Comparison of ENCODE assay signal across 1 cellular context in the genomic region with DNA sequence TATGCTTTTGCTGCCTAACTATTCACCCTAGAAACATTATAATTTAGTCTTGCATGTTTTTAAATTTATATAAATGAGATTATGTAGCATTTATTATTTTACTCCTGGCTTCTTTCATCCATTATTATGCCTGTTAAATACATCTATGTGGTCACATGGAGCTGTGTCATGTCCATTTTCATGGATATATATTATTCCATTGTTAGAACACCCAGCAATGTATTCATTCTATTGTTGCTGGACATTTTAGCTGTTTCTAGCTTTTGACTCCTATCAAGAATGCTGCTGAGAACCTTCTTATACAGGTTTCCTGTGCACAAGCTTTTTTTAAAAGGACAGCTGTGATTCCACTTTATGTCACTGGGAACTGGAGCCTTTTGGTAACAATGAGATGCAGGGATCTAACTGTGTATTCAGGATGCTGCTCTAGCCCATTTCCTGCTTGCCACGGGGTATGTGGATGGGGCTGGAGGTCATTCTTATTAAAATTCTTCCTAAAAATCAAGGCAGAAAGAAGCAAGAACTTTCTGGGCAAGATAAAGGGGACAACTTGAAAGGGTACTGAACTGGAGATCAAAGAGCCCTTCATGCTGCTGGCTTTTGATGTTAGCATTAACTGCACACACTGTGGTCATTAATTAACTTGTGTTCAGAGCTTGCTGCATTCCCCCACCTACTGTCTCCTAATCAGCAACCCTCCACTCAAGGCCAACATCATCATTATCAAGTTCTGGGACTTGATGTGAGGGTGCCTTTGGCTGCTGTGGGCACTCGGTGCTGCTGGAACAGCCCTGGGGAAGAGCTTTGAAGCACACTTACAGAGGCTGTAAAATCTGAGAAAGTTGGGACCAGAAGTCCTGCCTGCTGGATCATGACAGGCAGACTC.
TF ChIP-seq lines count a peak whose summit lies in the region.

No MANE protein-coding gene starts in this region.

TF ChIP-seq in HepG2, 621 proteins besides CTCF, POLR2A, EP300 and RAD21 (continued from another document and continues in another):
- TF ChIP-seq, protein P1, sequence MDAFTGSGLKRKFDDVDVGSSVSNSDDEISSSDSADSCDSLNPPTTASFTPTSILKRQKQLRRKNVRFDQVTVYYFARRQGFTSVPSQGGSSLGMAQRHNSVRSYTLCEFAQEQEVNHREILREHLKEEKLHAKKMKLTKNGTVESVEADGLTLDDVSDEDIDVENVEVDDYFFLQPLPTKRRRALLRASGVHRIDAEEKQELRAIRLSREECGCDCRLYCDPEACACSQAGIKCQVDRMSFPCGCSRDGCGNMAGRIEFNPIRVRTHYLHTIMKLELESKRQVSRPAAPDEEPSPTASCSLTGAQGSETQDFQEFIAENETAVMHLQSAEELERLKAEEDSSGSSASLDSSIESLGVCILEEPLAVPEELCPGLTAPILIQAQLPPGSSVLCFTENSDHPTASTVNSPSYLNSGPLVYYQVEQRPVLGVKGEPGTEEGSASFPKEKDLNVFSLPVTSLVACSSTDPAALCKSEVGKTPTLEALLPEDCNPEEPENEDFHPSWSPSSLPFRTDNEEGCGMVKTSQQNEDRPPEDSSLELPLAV (CRISPR knock-in tag; conservative IDR thresholded peaks at IDR 0.05; ENCODE audit: low read depth) = no peak
- TF ChIP-seq, protein P2, sequence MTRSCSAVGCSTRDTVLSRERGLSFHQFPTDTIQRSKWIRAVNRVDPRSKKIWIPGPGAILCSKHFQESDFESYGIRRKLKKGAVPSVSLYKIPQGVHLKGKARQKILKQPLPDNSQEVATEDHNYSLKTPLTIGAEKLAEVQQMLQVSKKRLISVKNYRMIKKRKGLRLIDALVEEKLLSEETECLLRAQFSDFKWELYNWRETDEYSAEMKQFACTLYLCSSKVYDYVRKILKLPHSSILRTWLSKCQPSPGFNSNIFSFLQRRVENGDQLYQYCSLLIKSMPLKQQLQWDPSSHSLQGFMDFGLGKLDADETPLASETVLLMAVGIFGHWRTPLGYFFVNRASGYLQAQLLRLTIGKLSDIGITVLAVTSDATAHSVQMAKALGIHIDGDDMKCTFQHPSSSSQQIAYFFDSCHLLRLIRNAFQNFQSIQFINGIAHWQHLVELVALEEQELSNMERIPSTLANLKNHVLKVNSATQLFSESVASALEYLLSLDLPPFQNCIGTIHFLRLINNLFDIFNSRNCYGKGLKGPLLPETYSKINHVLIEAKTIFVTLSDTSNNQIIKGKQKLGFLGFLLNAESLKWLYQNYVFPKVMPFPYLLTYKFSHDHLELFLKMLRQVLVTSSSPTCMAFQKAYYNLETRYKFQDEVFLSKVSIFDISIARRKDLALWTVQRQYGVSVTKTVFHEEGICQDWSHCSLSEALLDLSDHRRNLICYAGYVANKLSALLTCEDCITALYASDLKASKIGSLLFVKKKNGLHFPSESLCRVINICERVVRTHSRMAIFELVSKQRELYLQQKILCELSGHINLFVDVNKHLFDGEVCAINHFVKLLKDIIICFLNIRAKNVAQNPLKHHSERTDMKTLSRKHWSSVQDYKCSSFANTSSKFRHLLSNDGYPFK (CRISPR knock-in tag; IDR thresholded peaks at IDR 0.05; ENCODE audit: borderline replicate concordance) = no peak
- TF ChIP-seq ONECUT2 (CRISPR knock-in tag; IDR thresholded peaks at IDR 0.05) (no peak; the same call in 1 of the 2 replicates), YEATS4 (CRISPR knock-in tag; IDR thresholded peaks at IDR 0.05; ENCODE audit: borderline replicate concordance) (peak; percentile 40; the same call in 1 of the 2 replicates), HNRNPK (IDR thresholded peaks at IDR 0.05; ENCODE audit: low read depth, low read length, poor library complexity, severe bottlenecking) (no peak), ZNF629 (CRISPR knock-in tag; conservative IDR thresholded peaks at IDR 0.05) (peak; percentile 88), TCF12 (IDR thresholded peaks at IDR 0.05) (no peak), TCF12 (CRISPR knock-in tag; IDR thresholded peaks at IDR 0.05) (peak; percentile 88; the same call in 1 of the 2 replicates), EHMT2 (IDR thresholded peaks at IDR 0.05; ENCODE audit: borderline replicate concordance, low read depth, low read length) (peak; percentile 78; the same call in 1 of the 2 replicates), ZNF772 (CRISPR knock-in tag; IDR thresholded peaks at IDR 0.05) (peak; percentile 76; the same call in 1 of the 2 replicates), SP4 (CRISPR knock-in tag; IDR thresholded peaks at IDR 0.05) (0 out of 2 replicates have a peak, but pooled peaks have one; percentile 47), KLF11 (CRISPR knock-in tag; IDR thresholded peaks at IDR 0.05) (peak; percentile 72; the same call in 1 of the 2 replicates), ZNF660 (CRISPR knock-in tag; IDR thresholded peaks at IDR 0.05; ENCODE audit: borderline replicate concordance, low read depth) (no peak), ZNF431 (CRISPR knock-in tag; IDR thresholded peaks at IDR 0.05; ENCODE audit: borderline replicate concordance, low read depth) (0 out of 2 replicates have a peak, but pooled peaks have one; percentile 69), ZNF709 (CRISPR knock-in tag; IDR thresholded peaks at IDR 0.05) (no peak), NKX3-1 (CRISPR knock-in tag; IDR thresholded peaks at IDR 0.05) (peak; percentile 65; the same call in 1 of the 2 replicates), NFKBIZ (CRISPR knock-in tag; IDR thresholded peaks at IDR 0.05) (peak; percentile 73; the same call in 1 of the 2 replicates), ZNF34 (CRISPR knock-in tag; IDR thresholded peaks at IDR 0.05; ENCODE audit: borderline replicate concordance) (0 out of 2 replicates have a peak, but pooled peaks have one; percentile 70), NCOA5 (CRISPR knock-in tag; IDR thresholded peaks at IDR 0.05) (no peak), RARA (CRISPR knock-in tag; IDR thresholded peaks at IDR 0.05) (peak; percentile 88; the same call in 1 of the 2 replicates), ZNF598 (CRISPR knock-in tag; IDR thresholded peaks at IDR 0.05; ENCODE audit: borderline replicate concordance) (0 out of 2 replicates have a peak, but pooled peaks have one; percentile 48), RCOR2 (CRISPR knock-in tag; IDR thresholded peaks at IDR 0.05) (peak; percentile 97), ZNF160 (CRISPR knock-in tag; IDR thresholded peaks at IDR 0.05) (no peak), CEBPG (CRISPR knock-in tag; IDR thresholded peaks at IDR 0.05) (peak; percentile 62; the same call in 1 of the 2 replicates), RXRB (CRISPR knock-in tag; IDR thresholded peaks at IDR 0.05; ENCODE audit: borderline replicate concordance) (peak; percentile 91), SKI (IDR thresholded peaks at IDR 0.05; ENCODE audit: partially characterized antibody) (peak; percentile 51), ZNF747 (CRISPR knock-in tag; IDR thresholded peaks at IDR 0.05; ENCODE audit: borderline replicate concordance) (peak; percentile 78; the same call in 1 of the 2 replicates)
- TF ChIP-seq, protein P3, sequence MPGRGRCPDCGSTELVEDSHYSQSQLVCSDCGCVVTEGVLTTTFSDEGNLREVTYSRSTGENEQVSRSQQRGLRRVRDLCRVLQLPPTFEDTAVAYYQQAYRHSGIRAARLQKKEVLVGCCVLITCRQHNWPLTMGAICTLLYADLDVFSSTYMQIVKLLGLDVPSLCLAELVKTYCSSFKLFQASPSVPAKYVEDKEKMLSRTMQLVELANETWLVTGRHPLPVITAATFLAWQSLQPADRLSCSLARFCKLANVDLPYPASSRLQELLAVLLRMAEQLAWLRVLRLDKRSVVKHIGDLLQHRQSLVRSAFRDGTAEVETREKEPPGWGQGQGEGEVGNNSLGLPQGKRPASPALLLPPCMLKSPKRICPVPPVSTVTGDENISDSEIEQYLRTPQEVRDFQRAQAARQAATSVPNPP (CRISPR knock-in tag; IDR thresholded peaks at IDR 0.05) = peak; percentile 91
- TF ChIP-seq, protein P4, sequence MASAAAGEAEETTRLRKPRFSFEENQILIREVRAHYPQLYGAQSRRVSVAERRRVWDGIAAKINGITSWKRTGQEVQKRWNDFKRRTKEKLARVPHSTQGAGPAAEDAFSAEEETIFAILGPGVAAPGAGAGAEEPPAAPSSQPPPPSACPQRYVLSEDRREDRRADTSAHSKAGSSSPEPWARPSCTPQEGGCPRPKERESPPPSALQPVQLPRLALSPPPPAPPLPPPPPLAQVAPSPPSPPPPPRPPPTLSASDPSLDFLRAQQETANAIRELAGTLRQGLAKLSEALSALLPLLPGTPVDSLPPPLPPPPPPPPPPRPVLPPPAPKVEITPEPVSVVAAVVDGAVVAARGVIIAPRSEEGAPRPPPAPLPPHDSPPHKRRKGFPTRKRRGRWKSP (CRISPR knock-in tag; IDR thresholded peaks at IDR 0.05) = peak; percentile 84; the same call in 1 of the 2 replicates
- TF ChIP-seq, protein P5, sequence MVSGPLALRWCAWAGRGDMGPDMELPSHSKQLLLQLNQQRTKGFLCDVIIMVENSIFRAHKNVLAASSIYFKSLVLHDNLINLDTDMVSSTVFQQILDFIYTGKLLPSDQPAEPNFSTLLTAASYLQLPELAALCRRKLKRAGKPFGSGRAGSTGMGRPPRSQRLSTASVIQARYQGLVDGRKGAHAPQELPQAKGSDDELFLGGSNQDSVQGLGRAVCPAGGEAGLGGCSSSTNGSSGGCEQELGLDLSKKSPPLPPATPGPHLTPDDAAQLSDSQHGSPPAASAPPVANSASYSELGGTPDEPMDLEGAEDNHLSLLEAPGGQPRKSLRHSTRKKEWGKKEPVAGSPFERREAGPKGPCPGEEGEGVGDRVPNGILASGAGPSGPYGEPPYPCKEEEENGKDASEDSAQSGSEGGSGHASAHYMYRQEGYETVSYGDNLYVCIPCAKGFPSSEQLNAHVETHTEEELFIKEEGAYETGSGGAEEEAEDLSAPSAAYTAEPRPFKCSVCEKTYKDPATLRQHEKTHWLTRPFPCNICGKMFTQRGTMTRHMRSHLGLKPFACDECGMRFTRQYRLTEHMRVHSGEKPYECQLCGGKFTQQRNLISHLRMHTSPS (CRISPR knock-in tag; IDR thresholded peaks at IDR 0.05; ENCODE audit: low read depth) = peak; percentile 73; the same call in 1 of the 2 replicates
- TF ChIP-seq, protein P6, sequence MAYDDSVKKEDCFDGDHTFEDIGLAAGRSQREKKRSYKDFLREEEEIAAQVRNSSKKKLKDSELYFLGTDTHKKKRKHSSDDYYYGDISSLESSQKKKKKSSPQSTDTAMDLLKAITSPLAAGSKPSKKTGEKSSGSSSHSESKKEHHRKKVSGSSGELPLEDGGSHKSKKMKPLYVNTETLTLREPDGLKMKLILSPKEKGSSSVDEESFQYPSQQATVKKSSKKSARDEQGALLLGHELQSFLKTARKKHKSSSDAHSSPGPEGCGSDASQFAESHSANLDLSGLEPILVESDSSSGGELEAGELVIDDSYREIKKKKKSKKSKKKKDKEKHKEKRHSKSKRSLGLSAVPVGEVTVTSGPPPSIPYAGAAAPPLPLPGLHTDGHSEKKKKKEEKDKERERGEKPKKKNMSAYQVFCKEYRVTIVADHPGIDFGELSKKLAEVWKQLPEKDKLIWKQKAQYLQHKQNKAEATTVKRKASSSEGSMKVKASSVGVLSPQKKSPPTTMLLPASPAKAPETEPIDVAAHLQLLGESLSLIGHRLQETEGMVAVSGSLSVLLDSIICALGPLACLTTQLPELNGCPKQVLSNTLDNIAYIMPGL (CRISPR knock-in tag; IDR thresholded peaks at IDR 0.05; ENCODE audit: borderline replicate concordance in 1 of 2, low read depth in 1 of 2) = peak; percentile 12 to 54; a peak in 1 of 4 replicates
- TF ChIP-seq, protein P7, sequence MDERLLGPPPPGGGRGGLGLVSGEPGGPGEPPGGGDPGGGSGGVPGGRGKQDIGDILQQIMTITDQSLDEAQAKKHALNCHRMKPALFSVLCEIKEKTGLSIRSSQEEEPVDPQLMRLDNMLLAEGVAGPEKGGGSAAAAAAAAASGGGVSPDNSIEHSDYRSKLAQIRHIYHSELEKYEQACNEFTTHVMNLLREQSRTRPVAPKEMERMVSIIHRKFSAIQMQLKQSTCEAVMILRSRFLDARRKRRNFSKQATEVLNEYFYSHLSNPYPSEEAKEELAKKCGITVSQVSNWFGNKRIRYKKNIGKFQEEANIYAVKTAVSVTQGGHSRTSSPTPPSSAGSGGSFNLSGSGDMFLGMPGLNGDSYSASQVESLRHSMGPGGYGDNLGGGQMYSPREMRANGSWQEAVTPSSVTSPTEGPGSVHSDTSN (CRISPR knock-in tag; IDR thresholded peaks at IDR 0.05) = no peak
- TF ChIP-seq, protein P8, sequence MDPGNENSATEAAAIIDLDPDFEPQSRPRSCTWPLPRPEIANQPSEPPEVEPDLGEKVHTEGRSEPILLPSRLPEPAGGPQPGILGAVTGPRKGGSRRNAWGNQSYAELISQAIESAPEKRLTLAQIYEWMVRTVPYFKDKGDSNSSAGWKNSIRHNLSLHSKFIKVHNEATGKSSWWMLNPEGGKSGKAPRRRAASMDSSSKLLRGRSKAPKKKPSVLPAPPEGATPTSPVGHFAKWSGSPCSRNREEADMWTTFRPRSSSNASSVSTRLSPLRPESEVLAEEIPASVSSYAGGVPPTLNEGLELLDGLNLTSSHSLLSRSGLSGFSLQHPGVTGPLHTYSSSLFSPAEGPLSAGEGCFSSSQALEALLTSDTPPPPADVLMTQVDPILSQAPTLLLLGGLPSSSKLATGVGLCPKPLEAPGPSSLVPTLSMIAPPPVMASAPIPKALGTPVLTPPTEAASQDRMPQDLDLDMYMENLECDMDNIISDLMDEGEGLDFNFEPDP (CRISPR knock-in tag; conservative IDR thresholded peaks at IDR 0.05) = 0 out of 2 replicates have a peak, but pooled peaks have one; percentile 59
- TF ChIP-seq, protein P9, sequence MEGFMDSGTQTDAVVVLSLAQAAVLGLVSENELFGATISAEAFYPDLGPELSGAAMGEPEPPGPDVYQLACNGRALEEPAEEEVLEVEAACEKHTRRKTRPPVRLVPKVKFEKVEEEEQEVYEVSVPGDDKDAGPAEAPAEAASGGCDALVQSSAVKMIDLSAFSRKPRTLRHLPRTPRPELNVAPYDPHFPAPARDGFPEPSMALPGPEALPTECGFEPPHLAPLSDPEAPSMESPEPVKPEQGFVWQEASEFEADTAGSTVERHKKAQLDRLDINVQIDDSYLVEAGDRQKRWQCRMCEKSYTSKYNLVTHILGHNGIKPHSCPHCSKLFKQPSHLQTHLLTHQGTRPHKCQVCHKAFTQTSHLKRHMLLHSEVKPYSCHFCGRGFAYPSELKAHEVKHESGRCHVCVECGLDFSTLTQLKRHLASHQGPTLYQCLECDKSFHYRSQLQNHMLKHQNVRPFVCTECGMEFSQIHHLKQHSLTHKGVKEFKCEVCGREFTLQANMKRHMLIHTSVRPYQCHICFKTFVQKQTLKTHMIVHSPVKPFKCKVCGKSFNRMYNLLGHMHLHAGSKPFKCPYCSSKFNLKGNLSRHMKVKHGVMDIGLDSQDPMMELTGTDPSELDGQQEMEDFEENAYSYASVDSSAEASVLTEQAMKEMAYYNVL (CRISPR knock-in tag; IDR thresholded peaks at IDR 0.05; ENCODE audit: borderline replicate concordance) = peak; percentile 96
- TF ChIP-seq, protein P10, sequence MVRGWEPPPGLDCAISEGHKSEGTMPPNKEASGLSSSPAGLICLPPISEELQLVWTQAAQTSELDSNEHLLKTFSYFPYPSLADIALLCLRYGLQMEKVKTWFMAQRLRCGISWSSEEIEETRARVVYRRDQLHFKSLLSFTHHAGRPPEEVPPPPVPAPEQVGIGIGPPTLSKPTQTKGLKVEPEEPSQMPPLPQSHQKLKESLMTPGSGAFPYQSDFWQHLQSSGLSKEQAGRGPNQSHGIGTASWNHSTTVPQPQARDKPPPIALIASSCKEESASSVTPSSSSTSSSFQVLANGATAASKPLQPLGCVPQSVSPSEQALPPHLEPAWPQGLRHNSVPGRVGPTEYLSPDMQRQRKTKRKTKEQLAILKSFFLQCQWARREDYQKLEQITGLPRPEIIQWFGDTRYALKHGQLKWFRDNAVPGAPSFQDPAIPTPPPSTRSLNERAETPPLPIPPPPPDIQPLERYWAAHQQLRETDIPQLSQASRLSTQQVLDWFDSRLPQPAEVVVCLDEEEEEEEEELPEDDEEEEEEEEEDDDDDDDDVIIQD (CRISPR knock-in tag; IDR thresholded peaks at IDR 0.05; ENCODE audit: low read depth) = peak; percentile 78
